15 cellular contexts compared by ENCODE assay signal in genomic region chr7:45838852-45839251, GRCh38. TPM values are rescaled to one million over a fixed set of nuclear protein-coding genes. Genes with fewer than 3 reads are reported as not detected.
"Had no signal": no experiment of that assay in that cellular context is flagged by ENCODE, and none has a peak within 500 bp of the region (broad histone marks: within the 10 kb centered on the region; RNA-seq: fewer than 3 reads in every experiment).

No MANE protein-coding gene starts in this region.

RNA-seq across cellular contexts. Expression of gene CCDC201, which starts 34.0 kb away (rescaled TPM):
- total RNA-seq: activated B cell treated with CpG ODN at 0.5 μM for 24 hours; activated CD4-positive, alpha-beta memory T cell treated with anti-CD3 and anti-CD28 coated beads for 36 hours; activated CD4-positive, alpha-beta memory T cell treated with anti-CD3 and anti-CD28 coated beads, Interleukin-2, amount 10 ng/mL, durations not matched to agents 7 days and 5 days; activated CD4-positive, alpha-beta T cell treated with anti-CD3 and anti-CD28 coated beads for 36 hours; activated CD4-positive, alpha-beta T cell treated with anti-CD3 and anti-CD28 coated beads, Interleukin-2, amount 10 ng/mL, durations not matched to agents 24 days and 14 days; activated CD4-positive, alpha-beta T cell treated with anti-CD3 and anti-CD28 coated beads, Interleukin-2, amount 10 ng/mL, durations not matched to agents 7 days and 5 days; activated CD8-positive, alpha-beta memory T cell treated with anti-CD3 and anti-CD28 coated beads for 36 hours; activated CD8-positive, alpha-beta memory T cell treated with anti-CD3 and anti-CD28 coated beads, Interleukin-2, amount 10 ng/mL, durations not matched to agents 7 days and 5 days; activated CD8-positive, alpha-beta T cell treated with anti-CD3 and anti-CD28 coated beads for 36 hours; activated CD8-positive, alpha-beta T cell treated with anti-CD3 and anti-CD28 coated beads, Interleukin-2, amount 10 ng/mL, durations not matched to agents 7 days and 5 days; T-cell; T-helper 1 cell treated with Interleukin-12 subunit alpha and Interleukin-12 subunit beta and Interleukin-4 antibody, amounts not matched to agents 30 ng/mL and 1 ng/mL, for 36 hours; T-helper 17 cell; T-helper 2 cell treated with Interferon-gamma antibody and Interleukin-4, amounts not matched to agents 100 ng/mL and 5 ng/mL, for 36 hours; WTC11 had no signal

RNA-seq across cellular contexts. Expression of gene IGFBP1, which starts 49.4 kb away (rescaled TPM):
- total RNA-seq: activated B cell treated with CpG ODN at 0.5 μM for 24 hours; activated CD4-positive, alpha-beta memory T cell treated with anti-CD3 and anti-CD28 coated beads for 36 hours; activated CD4-positive, alpha-beta memory T cell treated with anti-CD3 and anti-CD28 coated beads, Interleukin-2, amount 10 ng/mL, durations not matched to agents 7 days and 5 days; activated CD4-positive, alpha-beta T cell treated with anti-CD3 and anti-CD28 coated beads for 36 hours; activated CD4-positive, alpha-beta T cell treated with anti-CD3 and anti-CD28 coated beads, Interleukin-2, amount 10 ng/mL, durations not matched to agents 24 days and 14 days; activated CD4-positive, alpha-beta T cell treated with anti-CD3 and anti-CD28 coated beads, Interleukin-2, amount 10 ng/mL, durations not matched to agents 7 days and 5 days; activated CD8-positive, alpha-beta memory T cell treated with anti-CD3 and anti-CD28 coated beads for 36 hours; activated CD8-positive, alpha-beta memory T cell treated with anti-CD3 and anti-CD28 coated beads, Interleukin-2, amount 10 ng/mL, durations not matched to agents 7 days and 5 days; activated CD8-positive, alpha-beta T cell treated with anti-CD3 and anti-CD28 coated beads for 36 hours; activated CD8-positive, alpha-beta T cell treated with anti-CD3 and anti-CD28 coated beads, Interleukin-2, amount 10 ng/mL, durations not matched to agents 7 days and 5 days; T-helper 1 cell treated with Interleukin-12 subunit alpha and Interleukin-12 subunit beta and Interleukin-4 antibody, amounts not matched to agents 30 ng/mL and 1 ng/mL, for 36 hours; T-helper 17 cell; T-helper 2 cell treated with Interferon-gamma antibody and Interleukin-4, amounts not matched to agents 100 ng/mL and 5 ng/mL, for 36 hours had no signal
